Comparison of ENCODE assay signal across 13 cellular contexts in the genomic region with DNA sequence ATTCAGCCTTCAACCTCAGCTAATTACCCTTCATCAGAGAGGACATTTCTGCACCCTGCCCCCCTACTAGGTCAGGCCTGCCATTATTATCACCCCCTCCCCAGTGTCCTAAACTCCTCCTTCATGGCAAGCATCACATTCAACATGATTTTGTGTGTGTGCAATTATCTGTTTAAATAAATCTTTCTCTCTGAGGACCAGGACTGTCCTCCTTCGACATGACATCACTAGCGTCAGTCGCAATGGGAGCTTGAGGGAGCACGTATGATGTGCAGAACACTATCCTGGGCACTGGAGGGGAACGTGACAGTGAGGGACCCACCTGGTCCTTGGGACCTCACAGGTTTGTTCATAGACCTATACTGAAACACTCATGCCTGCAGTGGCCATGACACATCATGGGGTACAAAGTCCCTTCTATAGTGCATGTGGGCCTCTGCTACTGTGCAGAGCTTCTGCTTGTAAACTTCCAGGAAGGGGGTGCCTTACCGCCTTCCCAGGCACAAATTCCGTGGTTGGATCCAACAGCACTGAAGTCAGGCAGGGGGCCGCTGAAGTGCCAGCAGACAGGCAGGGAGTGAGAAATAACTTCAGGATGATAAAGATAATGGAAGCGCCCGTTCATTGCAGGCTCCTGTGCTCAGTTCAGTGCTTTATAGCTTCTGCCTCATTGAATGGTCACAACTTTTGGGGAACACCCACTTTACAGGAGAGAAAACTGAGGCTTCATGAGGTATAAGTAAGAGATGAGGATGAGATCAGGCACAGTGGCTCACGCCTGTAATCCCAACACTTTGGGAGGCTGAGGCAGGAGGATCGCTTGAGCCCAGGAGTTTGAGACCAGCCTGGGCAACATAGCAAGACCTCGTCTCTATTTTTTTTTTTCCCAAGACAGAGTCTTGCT. TPM values are rescaled to one million over a fixed set of nuclear protein-coding genes. Genes with fewer than 3 reads are reported as not detected.
DNase-seq lines count a peak whose midpoint lies in the region; ATAC-seq and TF ChIP-seq lines count a peak whose summit lies in the region.
"Had no signal": no experiment of that assay in that cellular context is flagged by ENCODE, and none has a peak within 500 bp of the region (broad histone marks: within the 10 kb centered on the region; RNA-seq: fewer than 3 reads in every experiment).

No MANE protein-coding gene starts in this region.

- ATAC-seq in Panc1 (no peak), HG03175 (IDR thresholded peaks at IDR 0.05; ENCODE audit: unreplicated experiment) (no peak)
- ATAC-seq: GM23338 had no signal

- H3K27me3 ChIP-seq in Panc1 (ENCODE audit: control insufficient read depth, insufficient read depth, low read length) (no peaks in the 10 kb centered on the region), hepatocyte (no peaks in the 10 kb centered on the region), stomach (no peaks in the 10 kb centered on the region)
- H3K27me3 ChIP-seq: upper lobe of left lung had no signal

- H3K9me3 ChIP-seq in Panc1 (ENCODE audit: control insufficient read depth, insufficient read depth, low read depth, low read length) (no peaks in the 10 kb centered on the region), hepatocyte (ENCODE audit: low read depth) (no peaks in the 10 kb centered on the region), stomach (no peaks in the 10 kb centered on the region)
- H3K9me3 ChIP-seq: upper lobe of left lung had no signal

- no peaks in the 10 kb centered on the region for H3K36me3 Mint-ChIP-seq in T-helper 1 cell treated with Interleukin-12 subunit alpha and Interleukin-12 subunit beta and Interleukin-4 antibody, amounts not matched to agents 30 μg/mL and 1 μg/mL, for 36 hours (ENCODE audit: low read depth)
- H3K36me3 Mint-ChIP-seq: IgD-negative memory B cell had no signal

- peak overlapping the region; percentile 14 for H3K27ac Mint-ChIP-seq in T-helper 1 cell treated with Interleukin-12 subunit alpha and Interleukin-12 subunit beta and Interleukin-4 antibody, amounts not matched to agents 30 μg/mL and 1 μg/mL, for 36 hours
- H3K27ac Mint-ChIP-seq: GM23338, IgD-negative memory B cell had no signal

- CTCF ChIA-PET in Panc1 (lab: Charles Lee): no interaction called here
- CTCF ChIA-PET in HEK293T (lab: Yijun Ruan, JAX): no interaction called here

- H3K36me3 ChIP-seq in Panc1 (ENCODE audit: control insufficient read depth, insufficient read depth, low read length) (no peaks in the 10 kb centered on the region), hepatocyte (replicated peaks; ENCODE audit: insufficient read depth, low read depth) (no peaks in the 10 kb centered on the region), stomach (no peaks in the 10 kb centered on the region)
- H3K36me3 ChIP-seq: upper lobe of left lung had no signal

- H3K4me1 ChIP-seq in Panc1 (ENCODE audit: control insufficient read depth, insufficient read depth, low read length) (peaks cover 32% of the 10 kb centered on the region), hepatocyte (ENCODE audit: insufficient read depth) (peaks cover 40% of the 10 kb centered on the region), stomach (peaks cover 71 to 96% (median 83%) of the 10 kb centered on the region in 4 donors)

- no peaks in the 10 kb centered on the region for H4K20me1 ChIP-seq in hepatocyte (ENCODE audit: insufficient read depth, poor library complexity, severe bottlenecking)

- no peak overlapping the region for H3K4me2 ChIP-seq in hepatocyte
- H3K4me2 ChIP-seq: GM23338 had no signal

- no peaks in the 10 kb centered on the region for H3K9me3 Mint-ChIP-seq in T-helper 1 cell treated with Interleukin-12 subunit alpha and Interleukin-12 subunit beta and Interleukin-4 antibody, amounts not matched to agents 30 μg/mL and 1 μg/mL, for 36 hours
- H3K9me3 Mint-ChIP-seq: GM23338, IgD-negative memory B cell had no signal

- no peak for TF ChIP-seq POLR2A in stomach (IDR thresholded peaks at IDR 0.05)

- H3K27ac ChIP-seq in Panc1 (ENCODE audit: low read length): 0 out of 2 replicates have a peak overlapping the region, but pooled peaks have one; percentile 12
- peak overlapping the region; percentile 61 for H3K27ac ChIP-seq in hepatocyte
- H3K27ac ChIP-seq in stomach: peak overlapping the region in 4 of 5 donors; percentile 87 to 99 (median 96)

- in situ Hi-C loops in Panc1 (cut with HindIII; ENCODE audit: low pct_unique_long_range_greater_than_20kb, low sequenced_read_pairs): no loop called here

- no peaks in the 10 kb centered on the region for H3K27me3 Mint-ChIP-seq in T-helper 1 cell treated with Interleukin-12 subunit alpha and Interleukin-12 subunit beta and Interleukin-4 antibody, amounts not matched to agents 30 μg/mL and 1 μg/mL, for 36 hours (ENCODE audit: low read depth)

- no peak overlapping the region for H3K4me3 Mint-ChIP-seq in T-helper 1 cell treated with Interleukin-12 subunit alpha and Interleukin-12 subunit beta and Interleukin-4 antibody, amounts not matched to agents 30 μg/mL and 1 μg/mL, for 36 hours
- H3K4me3 Mint-ChIP-seq: GM23338 had no signal

- TF ChIP-seq CTCF in Panc1 (IDR thresholded peaks at IDR 0.05) (no peak), hepatocyte (IDR thresholded peaks at IDR 0.05; ENCODE audit: poor library complexity) (no peak), stomach (IDR thresholded peaks at IDR 0.05) (no peak)

- no TSS peak for BruUV-seq in Panc1 (replicated peaks; lab: Mats Ljungman, UMichigan)

- no peaks in the 10 kb centered on the region for H3K9me2 ChIP-seq in hepatocyte (replicated peaks; ENCODE audit: insufficient read depth)

- peaks cover 54% of the 10 kb centered on the region for H3K4me1 Mint-ChIP-seq in T-helper 1 cell treated with Interleukin-12 subunit alpha and Interleukin-12 subunit beta and Interleukin-4 antibody, amounts not matched to agents 30 μg/mL and 1 μg/mL, for 36 hours (ENCODE audit: low read depth)

- DNase-seq in T-helper 1 cell: no peak
- no peak for DNase-seq in Panc1 (ENCODE audit: low read depth, low spot score)
- DNase-seq in hepatocyte (ENCODE audit: low spot score): peak; percentile 62
- DNase-seq in stomach: no peak
- no peak for DNase-seq in HEK293T (ENCODE audit: extremely low spot score)
- no peak for DNase-seq in retina
- DNase-seq: islet precursor cell, NCI-H2227 treated with DMSO at 0.1 percent for 48 hours, upper lobe of left lung had no signal

- H3K4me3 ChIP-seq in Panc1 (ENCODE audit: low read depth in 2 of 2, low read length in 2 of 2) (no peak overlapping the region), hepatocyte (no peak overlapping the region), stomach (no peak overlapping the region)
- H3K4me3 ChIP-seq: GM23338, upper lobe of left lung had no signal

- intact Hi-C loops in Panc1 (cut with micrococcal nuclease; ENCODE audit: unreplicated experiment): no loop called here
- intact Hi-C loops in stomach (cut with DNase I; ENCODE audit: low total_unique reads): no loop called here

- 77% methylated on average over 13 of the region's 13 CpGs for WGBS in hepatocyte (ENCODE audit: low lambda C conversion rate, missing lambda C conversion rate)
- WGBS in stomach, 5 donors: 78 to 90% (median 80%) methylated on average over 13 of the region's 13 CpGs

- no peak overlapping the region for H2AFZ ChIP-seq in hepatocyte
- H2AFZ ChIP-seq: GM23338 had no signal

- no peak for TF ChIP-seq EP300 in stomach (IDR thresholded peaks at IDR 0.05)

- H3K79me2 ChIP-seq in hepatocyte: no peaks in the 10 kb centered on the region

- POLR2A ChIA-PET in Panc1 (lab: Charles Lee): interaction anchor here (0.7 kb wide), 1 partner anchor 35 kb away, joined by 3 read pairs; no protein-coding TSS in a partner anchor
- POLR2A ChIA-PET in HEK293T (lab: Yijun Ruan, JAX): no interaction called here

TF ChIP-seq in HEK293T, 16 proteins besides CTCF, POLR2A, EP300 and RAD21:
- TF ChIP-seq BHLHE40 (IDR thresholded peaks at IDR 0.05; ENCODE audit: borderline replicate concordance) (no peak), SP1 (IDR thresholded peaks at IDR 0.05) (no peak)
TF ChIP-seq in HEK293T: peak in this region for 0.

RNA-seq across cellular contexts. Expression of gene STXBP1, which starts 36.0 kb away (rescaled TPM):
- total RNA-seq in Panc1 (2021; ENCODE audit: unreplicated experiment) (67.5 TPM), hepatocyte (10.7 and 27.6 TPM in 2 replicates), stomach (10 to 100 TPM; 14.9 to 77.7 (median 31.3) TPM)
- 62.5 TPM for polyA plus RNA-seq in Panc1 (2012; ENCODE audit: insufficient read length)
- polyA plus RNA-seq in hepatocyte (18.0 and 22.6 TPM in 2 replicates), stomach (1 to 10 TPM; 5.2 to 8.7 (median 7.6) TPM)

Comparison
In these comparisons a context has a peak if more than half of its experiments do, and no peak if none do; other contexts are left out.
1. H3K27ac ChIP-seq: peak in every context shown above with its lines; median percentile 96 in stomach; 61 in hepatocyte; 12 in Panc1.